ENCODE assay signal across 13 cellular contexts in the genomic region with DNA sequence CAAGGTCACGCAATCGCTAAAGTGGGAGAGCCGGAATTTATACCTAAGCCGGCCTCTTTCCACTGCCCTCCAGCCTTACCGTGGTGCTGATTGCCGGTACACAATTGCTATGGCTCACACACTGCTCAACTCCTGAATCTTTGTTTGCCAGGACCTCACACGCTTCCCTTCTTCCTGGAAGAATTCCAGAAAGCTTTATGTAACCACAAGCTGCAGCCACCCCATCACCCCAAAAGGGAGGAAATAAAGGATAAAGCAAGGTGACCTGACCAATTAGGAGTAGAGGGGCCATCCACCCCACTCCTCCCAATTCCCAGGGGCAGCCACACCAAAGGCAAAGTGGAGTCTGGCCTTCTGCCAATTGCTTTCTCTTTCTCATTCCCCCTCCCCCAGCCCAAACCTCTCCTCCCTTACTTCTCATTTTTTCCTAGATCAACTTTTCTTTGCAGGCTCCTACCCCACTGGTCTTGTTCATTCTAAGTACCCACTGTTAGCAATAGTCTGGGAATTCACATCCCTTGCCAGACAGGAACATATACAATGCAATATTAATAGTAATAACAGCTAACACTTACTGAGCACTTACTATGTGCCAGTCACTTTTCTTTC. TPM values are rescaled to one million over a fixed set of nuclear protein-coding genes. Genes with fewer than 3 reads are reported as not detected.
DNase-seq lines count a peak whose midpoint lies in the region; FAIRE-seq and TF ChIP-seq lines count a peak whose summit lies in the region.
"Had no signal": no experiment of that assay in that cellular context is flagged by ENCODE, and none has a peak within 500 bp of the region (broad histone marks: within the 10 kb centered on the region; RNA-seq: fewer than 3 reads in every experiment).

No MANE protein-coding gene starts in this region.

- H3K79me2 ChIP-seq in H1 (ENCODE audit: control insufficient read depth in 1 of 2, insufficient read depth in 2 of 2, low read length in 2 of 2) = no peaks in the 10 kb centered on the region

- H3K4me1 ChIP-seq in H1 (replicated peaks in 1 of 4; ENCODE audit: control insufficient read depth in 3 of 4, insufficient read depth in 4 of 4, low read length in 3 of 4) = no peaks in the 10 kb centered on the region
- H3K4me1 ChIP-seq: neural progenitor cell had no signal

- no peak overlapping the region for H3K27ac ChIP-seq in H1 (ENCODE audit: low read depth, low read length)
- H3K27ac ChIP-seq: neural progenitor cell had no signal

- TF ChIP-seq CTCF in H1 (IDR thresholded peaks at IDR 0.05; ENCODE audit: control extremely low read depth in 1 of 3, insufficient read depth in 1 of 3, low read depth in 1 of 3, low read length in 3 of 3) = no peak

- H3K79me1 ChIP-seq in H1 (ENCODE audit: low read depth, low read length) = no peaks in the 10 kb centered on the region

- H3K18ac ChIP-seq in H1 (ENCODE audit: extremely low read depth, low read length) = no peak overlapping the region

- H3K4me1 Mint-ChIP-seq in activated CD4-positive, alpha-beta memory T cell treated with anti-CD3 and anti-CD28 coated beads, Interleukin-2, amount 10 ng/mL, durations not matched to agents 7 days and 5 days = no peaks in the 10 kb centered on the region
- H3K4me1 Mint-ChIP-seq: neural progenitor cell had no signal

- POLR2A ChIA-PET in H1 (lab: Charles Lee; ENCODE audit: partially characterized antibody) = interaction anchor here (1.4 to 2.2 kb wide), 3 partner anchors 11 to 107 kb away, joined by 5 to 9 read pairs (median 8); partner anchors contain the start of genes CDC23 and FAM53C
- POLR2A ChIA-PET in activated CD4-positive, alpha-beta memory T cell treated with anti-CD3 and anti-CD28 coated beads, Interleukin-2, amount 10 ng/mL, durations not matched to agents 7 days and 5 days (lab: Charles Lee) = interaction anchor here (1.7 kb wide), 1 partner anchor 10 kb away, joined by 6 read pairs; no protein-coding TSS in a partner anchor

- TF ChIP-seq EP300 in H1 (IDR thresholded peaks at IDR 0.05; ENCODE audit: borderline replicate concordance in 1 of 2, low read depth in 2 of 2, low read length in 2 of 2) = no peak

- no peak overlapping the region for H2BK120ac ChIP-seq in H1 (replicated peaks; ENCODE audit: low read depth, low read length)

- no peak overlapping the region for H3K23ac ChIP-seq in H1 (ENCODE audit: insufficient read length)

- H3K4me3 Mint-ChIP-seq in activated CD4-positive, alpha-beta memory T cell treated with anti-CD3 and anti-CD28 coated beads, Interleukin-2, amount 10 ng/mL, durations not matched to agents 7 days and 5 days = no peak overlapping the region
- H3K4me3 Mint-ChIP-seq: neural progenitor cell had no signal

- no peak for FAIRE-seq in H1 (lab: Jason Lieb, UNC)

- H4K20me1 ChIP-seq in H1 (replicated peaks in 1 of 2; ENCODE audit: control insufficient read depth in 1 of 2, insufficient read depth in 2 of 2, low read length in 2 of 2) = no peaks in the 10 kb centered on the region

- no peak for TF ChIP-seq POLR2A in H1 (IDR thresholded peaks at IDR 0.05; ENCODE audit: control extremely low read depth in 1 of 2, low read depth in 2 of 2, low read length in 2 of 2)

- peak overlapping the region; percentile 56 for H2AFZ ChIP-seq in H1 (ENCODE audit: low read length)
- H2AFZ ChIP-seq: neural progenitor cell had no signal

- no peak overlapping the region for H3K4ac ChIP-seq in H1 (replicated peaks; ENCODE audit: insufficient read length, low read depth, low read length)

- CTCF ChIA-PET in H1 (lab: Charles Lee; ENCODE audit: partially characterized antibody) = interaction anchor here (0.6 to 11.8 kb wide), 8 partner anchors 8 to 121 kb away, joined by 3 to 112 read pairs (median 4); partner anchors contain the start of gene KDM3B
- CTCF ChIA-PET in activated CD4-positive, alpha-beta memory T cell treated with anti-CD3 and anti-CD28 coated beads, Interleukin-2, amount 10 ng/mL, durations not matched to agents 7 days and 5 days (lab: Charles Lee) = interaction anchor here (0.9 to 1.4 kb wide), 2 partner anchors 10 to 14 kb away, joined by 3 to 4 read pairs; no protein-coding TSS in a partner anchor

- H4K5ac ChIP-seq in H1 (ENCODE audit: insufficient read length, low read depth, low read length) = no peak overlapping the region

- H2BK12ac ChIP-seq in H1 (ENCODE audit: low read depth, low read length) = no peak overlapping the region

- no peaks in the 10 kb centered on the region; the same call in 1 of the 2 replicates for H3K23me2 ChIP-seq in H1 (ENCODE audit: low read depth, low read length)

- peaks cover 12% of the 10 kb centered on the region for H3K27me3 Mint-ChIP-seq in activated CD4-positive, alpha-beta memory T cell treated with anti-CD3 and anti-CD28 coated beads, Interleukin-2, amount 10 ng/mL, durations not matched to agents 7 days and 5 days

- no peaks in the 10 kb centered on the region for H3K36me3 Mint-ChIP-seq in activated CD4-positive, alpha-beta memory T cell treated with anti-CD3 and anti-CD28 coated beads, Interleukin-2, amount 10 ng/mL, durations not matched to agents 7 days and 5 days (ENCODE audit: low read depth)
- H3K36me3 Mint-ChIP-seq: neural progenitor cell had no signal

- H3K36me3 ChIP-seq in H1 (ENCODE audit: control insufficient read depth in 2 of 4, insufficient read depth in 4 of 4, low read length in 3 of 4) = no peaks in the 10 kb centered on the region
- H3K36me3 ChIP-seq: neural progenitor cell had no signal

- no peak overlapping the region for H4K91ac ChIP-seq in H1 (replicated peaks; ENCODE audit: insufficient read length, low read length)

- H2BK5ac ChIP-seq in H1 (ENCODE audit: low read depth, low read length) = no peak overlapping the region

- TF ChIP-seq RAD21 in H1 (IDR thresholded peaks at IDR 0.05 in 1 of 2, conservative IDR thresholded peaks at IDR 0.05 in 1 of 2; ENCODE audit: low read depth in 2 of 2, low read length in 2 of 2) = no peak

- no peak overlapping the region for H3K56ac ChIP-seq in H1 (replicated peaks; ENCODE audit: insufficient read length, low read depth, low read length)

- peaks cover 3 to 6% of the 10 kb centered on the region in 2 experiments; a peak in 1 of 4 replicates for H3K9me3 ChIP-seq in H1 (ENCODE audit: insufficient read depth in 2 of 2, low read depth in 1 of 2, low read length in 1 of 2)

- no peak overlapping the region for H2BK20ac ChIP-seq in H1 (ENCODE audit: low read length)

- no peaks in the 10 kb centered on the region for H3K27me3 ChIP-seq in H1 (replicated peaks in 1 of 4; ENCODE audit: control insufficient read depth in 3 of 4, extremely low read depth in 1 of 4, insufficient read depth in 3 of 4, low read length in 3 of 4)
- H3K27me3 ChIP-seq: neural progenitor cell had no signal

- no peak overlapping the region for H3K4me2 ChIP-seq in H1 (ENCODE audit: insufficient read depth in 1 of 2, low read depth in 2 of 2, low read length in 2 of 2)
- H3K4me2 ChIP-seq: neural progenitor cell had no signal

- H3K9ac ChIP-seq in H1 (replicated peaks in 1 of 4; ENCODE audit: extremely low read depth in 1 of 4, low read depth in 3 of 4, low read length in 3 of 4) = no peak overlapping the region
- H3K9ac ChIP-seq: neural progenitor cell had no signal

- no peak overlapping the region for H2BK15ac ChIP-seq in H1 (ENCODE audit: low read length)

- WGBS in H1 (ENCODE audit: extremely low coverage in 1 of 2, insufficient coverage in 1 of 2, insufficient read length in 1 of 2, insufficient replicate concordance in 2 of 2, low coverage in 1 of 2, low lambda C conversion rate in 2 of 2, missing lambda C conversion rate in 1 of 2), 2 experiments = 83% methylated on average over 7 of the region's 7 CpGs; no CpG with 5 or more reads in 1 of the 2 experiments

- H3K9me3 Mint-ChIP-seq in activated CD4-positive, alpha-beta memory T cell treated with anti-CD3 and anti-CD28 coated beads, Interleukin-2, amount 10 ng/mL, durations not matched to agents 7 days and 5 days = peaks cover under 1% of the 10 kb centered on the region

- H3K14ac ChIP-seq in H1 (ENCODE audit: insufficient read length) = no peak overlapping the region

- H3K4me3 ChIP-seq in H1 (ENCODE audit: extremely low read depth in 1 of 4, insufficient read depth in 2 of 4, low read depth in 3 of 4, low read length in 4 of 4) = no peak overlapping the region
- H3K4me3 ChIP-seq: neural progenitor cell had no signal

- DNase-seq in NCI-H1417 (lab: John Stamatoyannopoulos, UW) (peak; percentile 1 to 19 (median 11)), NCI-H1417 treated with DMSO at 0.1 percent for 48 hours (lab: John Stamatoyannopoulos, UW) (no peak), NCI-H226 (peak; percentile 92), H1 (ENCODE audit: low read depth in 1 of 2, low spot score in 2 of 2) (no peak), renal cortical epithelial cell (ENCODE audit: low read depth) (peak; percentile 43), islet precursor cell (no peak), NOMO-1 treated with dmso at 0.1 percent for 144 hours (lab: John Stamatoyannopoulos, UW; ENCODE audit: unreplicated experiment) (no peak)
- no peak for DNase-seq in activated CD4-positive, alpha-beta memory T cell treated with anti-CD3 and anti-CD28 coated beads, Interleukin-2, amount 10 ng/mL, durations not matched to agents 7 days and 5 days
- DNase-seq: cerebellar nuclear complex, SW 1271 had no signal

- no peak overlapping the region for H4K8ac ChIP-seq in H1 (ENCODE audit: extremely low read depth, insufficient read depth, low read length)

- H3K27ac Mint-ChIP-seq in activated CD4-positive, alpha-beta memory T cell treated with anti-CD3 and anti-CD28 coated beads, Interleukin-2, amount 10 ng/mL, durations not matched to agents 7 days and 5 days = no peak overlapping the region
- H3K27ac Mint-ChIP-seq: neural progenitor cell had no signal

- no peak overlapping the region for H2AK5ac ChIP-seq in H1 (ENCODE audit: low read depth, low read length)

RNA-seq across cellular contexts. Expression of gene CDC23, which starts 18.0 kb away (rescaled TPM):
- 43.6 and 45.7 TPM in 2 replicates for total RNA-seq in H1 (2021; fragmentation: NEBNext Ultra II Directional; extraction: Animal tissue kit (Norgen Biotek cat#: 25700))
- polyA plus RNA-seq in H1 (2011; rRNA removed) = 20.9 and 32.6 TPM in 2 replicates
- 34.0 TPM for polyA plus RNA-seq in H1 (2011; cell fraction: cytosol; rRNA removed)
- polyA plus RNA-seq in H1 (2011; cell fraction: nucleus; rRNA removed) = 30.4 TPM
- polyA plus RNA-seq in H1 (2012, experiment 1 of 2) = 23.2 to 33.8 TPM (median 26.3 TPM) in 4 replicates
- polyA plus RNA-seq in H1 (2012, experiment 2 of 2) = 6.4 TPM
- polyA plus RNA-seq in H1 (2013, experiment 1 of 2) = 28.1 TPM
- polyA plus RNA-seq in H1 (2013, experiment 2 of 2) = 26.8 TPM
- polyA minus RNA-seq in H1 (2011; rRNA and poly(A)+ RNA removed) = 37.6 and 45.6 TPM in 2 replicates
- 16.2 TPM for polyA minus RNA-seq in H1 (2011; cell fraction: cytosol; rRNA and poly(A)+ RNA removed)
- polyA minus RNA-seq in H1 (2011; cell fraction: nucleus; rRNA and poly(A)+ RNA removed) = 43.9 TPM
- 31.8 and 35.0 TPM in 2 replicates for total RNA-seq in renal cortical epithelial cell
- 10 to 100 TPM; 32.3 to 33.3 TPM for total RNA-seq in activated CD4-positive, alpha-beta memory T cell treated with anti-CD3 and anti-CD28 coated beads, Interleukin-2, amount 10 ng/mL, durations not matched to agents 7 days and 5 days

RNA-seq across cellular contexts. Expression of gene GFRA3, which starts 43.3 kb away (rescaled TPM):
- 0.88 and 1.2 TPM in 2 replicates for total RNA-seq in H1 (2021; fragmentation: NEBNext Ultra II Directional; extraction: Animal tissue kit (Norgen Biotek cat#: 25700))
- 3.4 TPM in 2 replicates for polyA plus RNA-seq in H1 (2011; rRNA removed)
- polyA plus RNA-seq in H1 (2011; cell fraction: cytosol; rRNA removed) = 1.6 TPM
- 2.8 TPM for polyA plus RNA-seq in H1 (2011; cell fraction: nucleus; rRNA removed)
- polyA plus RNA-seq in H1 (2012, experiment 1 of 2) = 1.1 to 2.1 TPM (median 2.0 TPM) in 4 replicates
- polyA plus RNA-seq in H1 (2012, experiment 2 of 2) = 2.5 TPM
- 1.9 TPM for polyA plus RNA-seq in H1 (2013, experiment 1 of 2)
- 2.0 TPM for polyA plus RNA-seq in H1 (2013, experiment 2 of 2)
- polyA minus RNA-seq in H1 (2011; rRNA and poly(A)+ RNA removed) = 1.4 and 2.2 TPM in 2 replicates
- polyA minus RNA-seq in H1 (2011; cell fraction: cytosol; rRNA and poly(A)+ RNA removed) = 0.88 TPM
- 0.70 TPM for polyA minus RNA-seq in H1 (2011; cell fraction: nucleus; rRNA and poly(A)+ RNA removed)
- not detected in 2 replicates for total RNA-seq in renal cortical epithelial cell
- not detected for total RNA-seq in activated CD4-positive, alpha-beta memory T cell treated with anti-CD3 and anti-CD28 coated beads, Interleukin-2, amount 10 ng/mL, durations not matched to agents 7 days and 5 days
- total RNA-seq: LHCN-M2 had no signal
- polyA plus RNA-seq: AG04450 had no signal

RNA-seq across cellular contexts. Expression of gene KIF20A, which starts 52.2 kb away (rescaled TPM):
- total RNA-seq in H1 (2021; fragmentation: NEBNext Ultra II Directional; extraction: Animal tissue kit (Norgen Biotek cat#: 25700)) = 67.1 and 68.1 TPM in 2 replicates
- polyA plus RNA-seq in H1 (2011; rRNA removed) = 26.4 and 33.3 TPM in 2 replicates
- 40.4 TPM for polyA plus RNA-seq in H1 (2011; cell fraction: cytosol; rRNA removed)
- 54.8 TPM for polyA plus RNA-seq in H1 (2011; cell fraction: nucleus; rRNA removed)
- 45.7 to 56.8 TPM (median 52.3 TPM) in 4 replicates for polyA plus RNA-seq in H1 (2012, experiment 1 of 2)
- polyA plus RNA-seq in H1 (2012, experiment 2 of 2) = 7.2 TPM
- polyA plus RNA-seq in H1 (2013, experiment 1 of 2) = 38.0 TPM
- 36.2 TPM for polyA plus RNA-seq in H1 (2013, experiment 2 of 2)
- polyA minus RNA-seq in H1 (2011; rRNA and poly(A)+ RNA removed) = 99.7 and 124 TPM in 2 replicates
- 44.8 TPM for polyA minus RNA-seq in H1 (2011; cell fraction: cytosol; rRNA and poly(A)+ RNA removed)
- polyA minus RNA-seq in H1 (2011; cell fraction: nucleus; rRNA and poly(A)+ RNA removed) = 84.4 TPM
- 1.3 and 17.9 TPM in 2 replicates for total RNA-seq in renal cortical epithelial cell
- total RNA-seq in activated CD4-positive, alpha-beta memory T cell treated with anti-CD3 and anti-CD28 coated beads, Interleukin-2, amount 10 ng/mL, durations not matched to agents 7 days and 5 days = 10 to 100 TPM; 50.7 to 55.7 TPM

RNA-seq across cellular contexts. Expression of gene BRD8, which starts 52.7 kb away (rescaled TPM):
- 75.8 and 78.5 TPM in 2 replicates for total RNA-seq in H1 (2021; fragmentation: NEBNext Ultra II Directional; extraction: Animal tissue kit (Norgen Biotek cat#: 25700))
- polyA plus RNA-seq in H1 (2011; rRNA removed) = 28.8 and 37.8 TPM in 2 replicates
- polyA plus RNA-seq in H1 (2011; cell fraction: cytosol; rRNA removed) = 50.7 TPM
- 75.4 TPM for polyA plus RNA-seq in H1 (2011; cell fraction: nucleus; rRNA removed)
- polyA plus RNA-seq in H1 (2012, experiment 1 of 2) = 53.4 to 80.1 TPM (median 59.0 TPM) in 4 replicates
- 4.7 TPM for polyA plus RNA-seq in H1 (2012, experiment 2 of 2)
- polyA plus RNA-seq in H1 (2013, experiment 1 of 2) = 63.7 TPM
- polyA plus RNA-seq in H1 (2013, experiment 2 of 2) = 52.6 TPM
- 47.0 and 51.9 TPM in 2 replicates for polyA minus RNA-seq in H1 (2011; rRNA and poly(A)+ RNA removed)
- polyA minus RNA-seq in H1 (2011; cell fraction: cytosol; rRNA and poly(A)+ RNA removed) = 24.9 TPM
- 55.9 TPM for polyA minus RNA-seq in H1 (2011; cell fraction: nucleus; rRNA and poly(A)+ RNA removed)
- total RNA-seq in renal cortical epithelial cell = 16.0 and 51.3 TPM in 2 replicates
- total RNA-seq in activated CD4-positive, alpha-beta memory T cell treated with anti-CD3 and anti-CD28 coated beads, Interleukin-2, amount 10 ng/mL, durations not matched to agents 7 days and 5 days = 10 to 100 TPM; 62.9 to 72.7 TPM

Comparison
In these comparisons a context has a peak if more than half of its experiments do, and no peak if none do; other contexts are left out.
1. DNase-seq: peak in NCI-H1417 (3 of 3), NCI-H226 (single experiment) and renal cortical epithelial cell (single experiment); none in NCI-H1417 treated with DMSO at 0.1 percent for 48 hours (single experiment), H1 (0 of 2), activated CD4-positive, alpha-beta memory T cell treated with anti-CD3 and anti-CD28 coated beads, Interleukin-2, amount 10 ng/mL, durations not matched to agents 7 days and 5 days (single experiment), islet precursor cell (single experiment) and NOMO-1 treated with dmso at 0.1 percent for 144 hours (single experiment).